16 cellular contexts compared by ENCODE assay signal in the genomic region with DNA sequence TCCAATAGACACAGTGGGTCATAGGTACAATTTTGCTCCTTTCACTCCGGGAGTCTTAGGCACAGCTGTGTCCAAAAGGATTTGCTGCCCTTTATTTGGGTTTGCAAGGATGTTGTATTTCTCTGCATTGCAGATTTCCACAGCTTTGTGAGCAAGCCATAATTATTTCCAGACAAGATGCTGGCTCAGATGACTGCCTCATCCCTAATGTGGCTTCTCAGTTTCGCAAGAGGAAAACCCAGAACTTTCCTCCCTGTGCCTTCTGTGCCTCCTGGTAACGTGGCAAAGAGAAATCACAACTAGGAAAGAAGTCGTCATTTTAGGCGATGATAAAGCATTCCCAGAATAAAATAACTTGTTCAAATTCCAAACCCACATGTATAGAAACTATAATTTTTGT. TPM values are rescaled to one million over a fixed set of nuclear protein-coding genes. Genes with fewer than 3 reads are reported as not detected.
DNase-seq lines count a peak whose midpoint lies in the region; ATAC-seq and TF ChIP-seq lines count a peak whose summit lies in the region.
"Had no signal": no experiment of that assay in that cellular context is flagged by ENCODE, and none has a peak within 500 bp of the region (broad histone marks: within the 10 kb centered on the region; RNA-seq: fewer than 3 reads in every experiment).

No MANE protein-coding gene starts in this region.

- no peaks in the 10 kb centered on the region for H4K20me1 ChIP-seq in GM23248 (ENCODE audit: insufficient read depth)
- no peaks in the 10 kb centered on the region for H4K20me1 ChIP-seq in Karpas-422 (ENCODE audit: insufficient read depth, low read depth, low read length)

- H3K79me2 ChIP-seq in GM23248 (ENCODE audit: insufficient read depth): no peaks in the 10 kb centered on the region
- no peaks in the 10 kb centered on the region for H3K79me2 ChIP-seq in Karpas-422 (ENCODE audit: low read length)

- in situ Hi-C loops in GM23248 (cut with MboI): loop anchor here (10.0 kb wide), 1 partner anchor 138 kb away; no protein-coding TSS in a partner anchor

- H3K4me3 Mint-ChIP-seq in chondrocyte (ENCODE audit: unreplicated experiment): no peak overlapping the region
- H3K4me3 Mint-ChIP-seq: activated CD4-positive, alpha-beta memory T cell treated with anti-CD3 and anti-CD28 coated beads, Interleukin-2, amount 10 ng/mL, durations not matched to agents 7 days and 5 days had no signal

- DNase-seq in GM23248: peak; percentile 96
- no peak for DNase-seq in chondrocyte (ENCODE audit: low spot score)
- peak; percentile 34 for DNase-seq in iris pigment epithelial cell (ENCODE audit: low read depth)
- peak in 1 of 2 donors; percentile 72 for DNase-seq in suprapubic skin (ENCODE audit: low spot score in 2 of 2)
- no peak for DNase-seq in NAMALWA (ENCODE audit: low spot score)
- no peak for DNase-seq in stimulated activated CD4-positive, alpha-beta T cell treated with anti-CD3 and anti-CD28 coated beads, Interleukin-4, amount 100 ng/mL, for 4 hours
- no peak for DNase-seq in Karpas-422
- DNase-seq: activated CD4-positive, alpha-beta memory T cell treated with anti-CD3 and anti-CD28 coated beads, Interleukin-2, amount 10 ng/mL, durations not matched to agents 7 days and 5 days; NCI-H1048; NCI-H446; stimulated activated CD4-positive, alpha-beta T cell treated with anti-CD3 and anti-CD28 coated beads, Interleukin-4, amount 100 ng/mL, for 24 hours; stimulated activated naive CD4-positive, alpha-beta T cell treated with Interleukin-2 at 50 U/mL for 16 hours had no signal

- no peaks in the 10 kb centered on the region for H3K36me3 Mint-ChIP-seq in chondrocyte (ENCODE audit: low read depth)

- H3K36me3 ChIP-seq in GM23248 (ENCODE audit: low read depth): no peaks in the 10 kb centered on the region
- no peaks in the 10 kb centered on the region for H3K36me3 ChIP-seq in suprapubic skin
- no peaks in the 10 kb centered on the region for H3K36me3 ChIP-seq in Karpas-422 (ENCODE audit: insufficient read depth, low read length)
- H3K36me3 ChIP-seq: cardiac muscle cell, HAP-1, prostate gland had no signal

- peak overlapping the region; percentile 68 for H3K9ac ChIP-seq in GM23248
- no peak overlapping the region for H3K9ac ChIP-seq in Karpas-422 (ENCODE audit: low read length)

- H3K4me2 ChIP-seq in GM23248 (ENCODE audit: unreplicated experiment) (peak overlapping the region; percentile 70), Karpas-422 (ENCODE audit: low read depth, low read length, poor library complexity, severe bottlenecking) (no peak overlapping the region)

- 0% methylated on average over 5 of the region's 5 CpGs for WGBS in GM23248 (ENCODE audit: low coverage in 1 of 2, low lambda C conversion rate in 2 of 2, missing lambda C conversion rate in 2 of 2), 2 experiments
- WGBS in suprapubic skin: 53% methylated on average over 5 of the region's 5 CpGs

- H3K9me3 ChIP-seq in GM23248 (ENCODE audit: low read depth) (no peaks in the 10 kb centered on the region), suprapubic skin (no peaks in the 10 kb centered on the region), Karpas-422 (ENCODE audit: low read length) (no peaks in the 10 kb centered on the region)
- H3K9me3 ChIP-seq: HAP-1, prostate gland had no signal

- no peak for TF ChIP-seq POLR2A in suprapubic skin (IDR thresholded peaks at IDR 0.05)

- H3F3A ChIP-seq in GM23248 (ENCODE audit: insufficient read depth): peaks cover 31% of the 10 kb centered on the region

- peak overlapping the region; percentile 83 for H3K27ac Mint-ChIP-seq in chondrocyte (ENCODE audit: unreplicated experiment)
- H3K27ac Mint-ChIP-seq: activated CD4-positive, alpha-beta memory T cell treated with anti-CD3 and anti-CD28 coated beads, Interleukin-2, amount 10 ng/mL, durations not matched to agents 7 days and 5 days had no signal

- H3K27me3 Mint-ChIP-seq in chondrocyte (ENCODE audit: low read depth): no peaks in the 10 kb centered on the region
- H3K27me3 Mint-ChIP-seq: activated CD4-positive, alpha-beta memory T cell treated with anti-CD3 and anti-CD28 coated beads, Interleukin-2, amount 10 ng/mL, durations not matched to agents 7 days and 5 days had no signal

- H3K27ac ChIP-seq in GM23248 (peak overlapping the region; percentile 96), suprapubic skin (peak overlapping the region; percentile 81), Karpas-422 (ENCODE audit: low read length) (no peak overlapping the region)
- H3K27ac ChIP-seq: cardiac muscle cell, prostate gland had no signal

- TF ChIP-seq CTCF in chondrocyte (IDR thresholded peaks at IDR 0.05): no peak
- no peak for TF ChIP-seq CTCF in suprapubic skin (IDR thresholded peaks at IDR 0.05)

- H2AFZ ChIP-seq in GM23248 (no peak overlapping the region), Karpas-422 (ENCODE audit: low read length) (no peak overlapping the region)

- 0 out of 2 replicates have a peak overlapping the region, but pooled peaks have one; percentile 9 for H3K4me3 ChIP-seq in GM23248
- no peak overlapping the region for H3K4me3 ChIP-seq in suprapubic skin
- no peak overlapping the region for H3K4me3 ChIP-seq in Karpas-422 (ENCODE audit: low read length)
- H3K4me3 ChIP-seq: cardiac muscle cell, HAP-1, prostate gland had no signal

- no peaks in the 10 kb centered on the region for H3K9me2 ChIP-seq in GM23248 (ENCODE audit: insufficient read depth)
- no peaks in the 10 kb centered on the region for H3K9me2 ChIP-seq in Karpas-422 (replicated peaks; ENCODE audit: insufficient read depth, low read length)

- no peak for ATAC-seq in HG03354 (IDR thresholded peaks at IDR 0.05; ENCODE audit: poor library complexity, severe bottlenecking, unreplicated experiment)

- TF ChIP-seq EP300 in suprapubic skin (IDR thresholded peaks at IDR 0.05): no peak

- no peaks in the 10 kb centered on the region for H3K9me3 Mint-ChIP-seq in chondrocyte (ENCODE audit: low read depth)
- H3K9me3 Mint-ChIP-seq: activated CD4-positive, alpha-beta memory T cell treated with anti-CD3 and anti-CD28 coated beads, Interleukin-2, amount 10 ng/mL, durations not matched to agents 7 days and 5 days had no signal

- H3K27me3 ChIP-seq in GM23248 (replicated peaks; ENCODE audit: insufficient read depth) (no peaks in the 10 kb centered on the region), suprapubic skin (no peaks in the 10 kb centered on the region), Karpas-422 (ENCODE audit: low read length) (no peaks in the 10 kb centered on the region)
- H3K27me3 ChIP-seq: cardiac muscle cell had no signal

- peaks cover 23% of the 10 kb centered on the region for H3K4me1 ChIP-seq in GM23248 (ENCODE audit: insufficient read depth)
- peaks cover 37% of the 10 kb centered on the region for H3K4me1 ChIP-seq in suprapubic skin
- H3K4me1 ChIP-seq in Karpas-422 (ENCODE audit: low read length): no peaks in the 10 kb centered on the region
- H3K4me1 ChIP-seq: HAP-1, prostate gland had no signal

- peaks cover 38% of the 10 kb centered on the region for H3K4me1 Mint-ChIP-seq in chondrocyte (ENCODE audit: low read depth)
- H3K4me1 Mint-ChIP-seq: activated CD4-positive, alpha-beta memory T cell treated with anti-CD3 and anti-CD28 coated beads, Interleukin-2, amount 10 ng/mL, durations not matched to agents 7 days and 5 days had no signal

RNA-seq across cellular contexts. Expression of gene FAM50B, which starts 33.7 kb away (rescaled TPM):
- 6.1 and 7.6 TPM in 2 replicates for total RNA-seq in GM23248 (2014; rRNA removed; shearing (Covaris generic))
- 12.1 and 14.0 TPM in 2 replicates for polyA plus RNA-seq in GM23248 (2016; fragmentation: Nextera tagmentation; extraction: Ambion mirVana)
- total RNA-seq in chondrocyte (1.0 to 1.8 TPM (median 1.6 TPM) in 3 replicates), suprapubic skin (10 to 100 TPM in 3 of 4 donors, 1 to 10 TPM in 1; 8.5 to 15.7 (median 11.6) TPM)
- 0.48 TPM in 1 of 2 replicates, not detected in the other for total RNA-seq in Karpas-422 (2014; rRNA removed; shearing (Covaris generic); ENCODE audit: low replicate concordance)

Comparison
In these comparisons a context has a peak if more than half of its experiments do, and no peak if none do; other contexts are left out.
1. DNase-seq: peak in GM23248 (single experiment) and iris pigment epithelial cell (single experiment); none in chondrocyte (single experiment), NAMALWA (single experiment), stimulated activated CD4-positive, alpha-beta T cell treated with anti-CD3 and anti-CD28 coated beads, Interleukin-4, amount 100 ng/mL, for 4 hours (0 of 2) and Karpas-422 (single experiment).